ENCODE assay signal across 19 cellular contexts in the genomic region with DNA sequence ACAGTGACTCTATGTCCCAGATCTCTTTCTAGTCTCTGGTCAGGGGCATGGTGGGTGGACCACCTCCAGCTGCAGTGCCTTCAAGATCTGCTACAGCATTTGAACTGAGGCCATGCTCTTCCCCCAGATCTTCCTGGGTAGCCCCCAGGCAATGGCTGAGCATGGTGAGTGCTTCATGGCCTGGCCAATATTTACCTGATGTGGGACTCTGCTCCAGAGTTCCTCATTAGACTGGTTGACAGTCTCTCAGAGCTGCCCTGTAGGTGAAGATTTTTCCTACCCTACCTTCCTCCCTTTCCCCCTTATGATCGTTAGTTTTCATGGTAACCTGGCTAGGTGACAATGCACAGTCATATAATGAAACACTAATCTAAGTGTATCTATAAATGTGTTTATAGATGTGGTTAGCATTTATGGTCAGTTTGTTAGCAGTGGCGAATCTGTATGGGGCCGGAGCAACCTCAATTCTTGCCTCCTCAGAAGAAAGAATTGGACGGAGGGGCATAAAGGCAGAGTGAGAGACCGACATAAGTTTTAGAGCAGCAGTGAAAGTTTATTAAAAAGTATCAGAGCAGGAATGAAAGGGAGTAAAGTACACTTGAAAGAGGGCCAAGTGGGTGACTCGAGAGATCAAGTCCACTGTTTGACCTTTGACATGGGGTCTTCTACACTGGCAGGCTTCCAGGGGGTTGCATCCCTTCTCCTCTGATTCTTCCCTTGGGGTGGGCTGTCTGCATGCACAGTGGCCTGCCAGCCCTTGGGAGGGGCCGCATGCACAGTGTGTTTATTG.
DNase-seq lines count a peak whose midpoint lies in the region; ATAC-seq, FAIRE-seq and TF ChIP-seq lines count a peak whose summit lies in the region.
"Had no signal": no experiment of that assay in that cellular context is flagged by ENCODE, and none has a peak within 500 bp of the region (broad histone marks: within the 10 kb centered on the region; RNA-seq: fewer than 3 reads in every experiment).

No MANE protein-coding gene starts in this region.

- H3F3A ChIP-seq in Loucy (ENCODE audit: low read depth) = no peaks in the 10 kb centered on the region; the same call in 1 of the 2 replicates

- peaks cover 24 to 49% (median 46%) of the 10 kb centered on the region in 3 donors for H3K4me1 Mint-ChIP-seq in IgD-negative memory B cell
- peaks cover 59% of the 10 kb centered on the region for H3K4me1 Mint-ChIP-seq in stimulated activated memory B cell treated with anti-CD40 and anti-IgM and Interleukin-4, amounts not matched to agents 10 μg/mL and 1 μg/mL and 100 μg/mL, for 72 hours

- no peak for TF ChIP-seq RAD21 in H1 (IDR thresholded peaks at IDR 0.05 in 1 of 2, conservative IDR thresholded peaks at IDR 0.05 in 1 of 2; ENCODE audit: low read depth in 2 of 2, low read length in 2 of 2)

- H3K27ac Mint-ChIP-seq in IgD-negative memory B cell = peak overlapping the region in 2 of 3 donors; percentile 48 to 65
- H3K27ac Mint-ChIP-seq in stimulated activated memory B cell treated with anti-CD40 and anti-IgM and Interleukin-4, amounts not matched to agents 10 μg/mL and 1 μg/mL and 100 μg/mL, for 72 hours = peak overlapping the region; percentile 73
- H3K27ac Mint-ChIP-seq: CD4-positive, CD25-positive, alpha-beta regulatory T cell had no signal

- H3K4me3 Mint-ChIP-seq in IgD-negative memory B cell = no peak overlapping the region
- no peak overlapping the region for H3K4me3 Mint-ChIP-seq in stimulated activated memory B cell treated with anti-CD40 and anti-IgM and Interleukin-4, amounts not matched to agents 10 μg/mL and 1 μg/mL and 100 μg/mL, for 72 hours
- H3K4me3 Mint-ChIP-seq: CD4-positive, CD25-positive, alpha-beta regulatory T cell had no signal

- peak overlapping the region; percentile 11; the same call in 1 of the 2 replicates for H2BK5ac ChIP-seq in H1 (ENCODE audit: low read depth, low read length)

- H3K36me3 Mint-ChIP-seq in IgD-negative memory B cell = no peaks in the 10 kb centered on the region
- peaks cover 5% of the 10 kb centered on the region for H3K36me3 Mint-ChIP-seq in stimulated activated memory B cell treated with anti-CD40 and anti-IgM and Interleukin-4, amounts not matched to agents 10 μg/mL and 1 μg/mL and 100 μg/mL, for 72 hours

- H4K5ac ChIP-seq in H1 (ENCODE audit: insufficient read length, low read depth, low read length) = no peak overlapping the region

- peak overlapping the region; percentile 11 for H3K4me2 ChIP-seq in Loucy (ENCODE audit: low read depth, low read length, poor library complexity, severe bottlenecking)
- H3K4me2 ChIP-seq in H1 (ENCODE audit: insufficient read depth in 1 of 2, low read depth in 2 of 2, low read length in 2 of 2) = no peak overlapping the region

- no peaks in the 10 kb centered on the region; the same call in 1 of the 2 replicates for H3K23me2 ChIP-seq in H1 (ENCODE audit: low read depth, low read length)

- no peak overlapping the region for H3K27ac ChIP-seq in H1 (ENCODE audit: low read depth, low read length)
- H3K27ac ChIP-seq: GM23248, SJCRH30 had no signal

- H4K91ac ChIP-seq in H1 (replicated peaks; ENCODE audit: insufficient read length, low read length) = peak overlapping the region; percentile 0

- CTCF ChIA-PET in H1 (lab: Charles Lee; ENCODE audit: partially characterized antibody) = no interaction called here

- TF ChIP-seq CTCF in Loucy (conservative IDR thresholded peaks at IDR 0.05; ENCODE audit: low read length) (no peak), H1 (IDR thresholded peaks at IDR 0.05; ENCODE audit: control extremely low read depth in 1 of 3, insufficient read depth in 1 of 3, low read depth in 1 of 3, low read length in 3 of 3) (no peak)

- H2BK20ac ChIP-seq in H1 (ENCODE audit: low read length) = peak overlapping the region; percentile 91

- H2AK5ac ChIP-seq in H1 (ENCODE audit: low read depth, low read length) = no peak overlapping the region; the same call in 1 of the 2 replicates

- H2BK12ac ChIP-seq in H1 (ENCODE audit: low read depth, low read length) = peak overlapping the region; percentile 55; the same call in 1 of the 2 replicates

- no peak for ATAC-seq in stimulated activated memory B cell treated with anti-CD40 and anti-IgM and Interleukin-4, amounts not matched to agents 10 μg/mL and 1 μg/mL and 100 μg/mL, for 72 hours
- ATAC-seq in HG02759 (IDR thresholded peaks at IDR 0.05; ENCODE audit: unreplicated experiment) = no peak
- ATAC-seq: K562 had no signal

- no peak overlapping the region for H3K18ac ChIP-seq in H1 (ENCODE audit: extremely low read depth, low read length)

- H3K4me3 ChIP-seq in Loucy (ENCODE audit: low read length, poor library complexity, severe bottlenecking) = no peak overlapping the region
- H3K4me3 ChIP-seq in H1 (ENCODE audit: extremely low read depth in 1 of 4, insufficient read depth in 2 of 4, low read depth in 3 of 4, low read length in 4 of 4) = no peak overlapping the region
- H3K4me3 ChIP-seq: GM23248, K562, SJCRH30 had no signal

- H2BK120ac ChIP-seq in H1 (replicated peaks; ENCODE audit: low read depth, low read length) = peak overlapping the region; percentile 31

- no peaks in the 10 kb centered on the region for H3K27me3 ChIP-seq in Loucy (ENCODE audit: insufficient read depth, low read length, poor library complexity, severe bottlenecking)
- no peaks in the 10 kb centered on the region for H3K27me3 ChIP-seq in H1 (replicated peaks in 1 of 4; ENCODE audit: control insufficient read depth in 3 of 4, extremely low read depth in 1 of 4, insufficient read depth in 3 of 4, low read length in 3 of 4)
- H3K27me3 ChIP-seq: BE2C, SJCRH30 had no signal

- H4K20me1 ChIP-seq in Loucy (ENCODE audit: insufficient read depth, low read length, poor library complexity, severe bottlenecking) = no peaks in the 10 kb centered on the region
- no peaks in the 10 kb centered on the region for H4K20me1 ChIP-seq in H1 (replicated peaks in 1 of 2; ENCODE audit: control insufficient read depth in 1 of 2, insufficient read depth in 2 of 2, low read length in 2 of 2)

- H2AFZ ChIP-seq in Loucy (ENCODE audit: low read length) = no peak overlapping the region
- H2AFZ ChIP-seq in H1 (ENCODE audit: low read length) = no peak overlapping the region
- H2AFZ ChIP-seq: GM23248 had no signal

- POLR2A ChIA-PET in H1 (lab: Charles Lee; ENCODE audit: partially characterized antibody) = no interaction called here

- H3K14ac ChIP-seq in H1 (ENCODE audit: insufficient read length) = no peak overlapping the region

- no peaks in the 10 kb centered on the region for H3K79me1 ChIP-seq in H1 (ENCODE audit: low read depth, low read length)

- H3K4me1 ChIP-seq in Loucy (ENCODE audit: insufficient read depth, low read length, poor library complexity, severe bottlenecking) = peaks cover 66% of the 10 kb centered on the region
- H3K4me1 ChIP-seq in H1 (replicated peaks in 1 of 4; ENCODE audit: control insufficient read depth in 3 of 4, insufficient read depth in 4 of 4, low read length in 3 of 4) = peaks cover 0 to 5% (median 3%) of the 10 kb centered on the region in 4 experiments; a peak in 4 of 7 replicates
- H3K4me1 ChIP-seq: BE2C, SJCRH30 had no signal

- H3K4ac ChIP-seq in H1 (replicated peaks; ENCODE audit: insufficient read length, low read depth, low read length) = no peak overlapping the region

- no peak for TF ChIP-seq EP300 in H1 (IDR thresholded peaks at IDR 0.05; ENCODE audit: borderline replicate concordance in 1 of 2, low read depth in 2 of 2, low read length in 2 of 2)

- H3K9me2 ChIP-seq in Loucy (replicated peaks; ENCODE audit: low read depth, low read length) = no peaks in the 10 kb centered on the region

- no peaks in the 10 kb centered on the region for H3K9me3 Mint-ChIP-seq in IgD-negative memory B cell
- H3K9me3 Mint-ChIP-seq in stimulated activated memory B cell treated with anti-CD40 and anti-IgM and Interleukin-4, amounts not matched to agents 10 μg/mL and 1 μg/mL and 100 μg/mL, for 72 hours = peaks cover 3% of the 10 kb centered on the region

- H3K56ac ChIP-seq in H1 (replicated peaks; ENCODE audit: insufficient read length, low read depth, low read length) = no peak overlapping the region

- H3K36me3 ChIP-seq in Loucy (ENCODE audit: insufficient read depth, low read length) (no peaks in the 10 kb centered on the region), H1 (ENCODE audit: control insufficient read depth in 2 of 4, insufficient read depth in 4 of 4, low read length in 3 of 4) (peaks cover 0 to 13% (median 3%) of the 10 kb centered on the region in 4 experiments; a peak in 3 of 8 replicates)
- H3K36me3 ChIP-seq: BE2C, SJCRH30 had no signal

- no peak for TF ChIP-seq POLR2A in H1 (IDR thresholded peaks at IDR 0.05; ENCODE audit: control extremely low read depth in 1 of 2, low read depth in 2 of 2, low read length in 2 of 2)

- peaks cover 3% of the 10 kb centered on the region for H3K27me3 Mint-ChIP-seq in IgD-negative memory B cell
- no peaks in the 10 kb centered on the region for H3K27me3 Mint-ChIP-seq in stimulated activated memory B cell treated with anti-CD40 and anti-IgM and Interleukin-4, amounts not matched to agents 10 μg/mL and 1 μg/mL and 100 μg/mL, for 72 hours

- no peak for FAIRE-seq in H1 (lab: Jason Lieb, UNC)
- FAIRE-seq: K562 had no signal

- H3K9me3 ChIP-seq in Loucy (ENCODE audit: insufficient read depth, low read depth, low read length) = peaks cover 8% of the 10 kb centered on the region
- H3K9me3 ChIP-seq in H1 (ENCODE audit: insufficient read depth in 2 of 2, low read depth in 1 of 2, low read length in 1 of 2) = peaks cover 16 to 28% of the 10 kb centered on the region in 2 experiments
- H3K9me3 ChIP-seq: BE2C, SJCRH30 had no signal

- peak overlapping the region; percentile 31 for H3K9ac ChIP-seq in Loucy (ENCODE audit: low read depth, low read length, poor library complexity, severe bottlenecking)
- H3K9ac ChIP-seq in H1 (replicated peaks in 1 of 4; ENCODE audit: extremely low read depth in 1 of 4, low read depth in 3 of 4, low read length in 3 of 4) = no peak overlapping the region
- H3K9ac ChIP-seq: GM23248 had no signal

- DNase-seq in H1 (ENCODE audit: low read depth in 1 of 2, low spot score in 2 of 2) (no peak), AG20443 (ENCODE audit: low spot score) (no peak)
- no peak for DNase-seq in stimulated activated CD4-positive, alpha-beta T cell treated with anti-CD3 and anti-CD28 coated beads, Interleukin-4, amount 100 ng/mL, for 1 hour
- DNase-seq: BE2C; CD4-positive, CD25-positive, alpha-beta regulatory T cell; DMS 273 treated with DMSO at 0.1 percent for 48 hours; DND-41; GM23248; HCEC 1CT; NCI-H187; NCI-H2107; NCI-H510A; NCI-H82; SJCRH30 had no signal

- H3K23ac ChIP-seq in H1 (ENCODE audit: insufficient read length) = no peak overlapping the region

- no peak overlapping the region for H4K8ac ChIP-seq in H1 (ENCODE audit: extremely low read depth, insufficient read depth, low read length)

- 93% methylated on average over 7 of the region's 7 CpGs; no CpG with 5 or more reads in 1 of the 2 experiments for WGBS in H1 (ENCODE audit: extremely low coverage in 1 of 2, insufficient coverage in 1 of 2, insufficient read length in 1 of 2, insufficient replicate concordance in 2 of 2, low coverage in 1 of 2, low lambda C conversion rate in 2 of 2, missing lambda C conversion rate in 1 of 2), 2 experiments

- H3K79me2 ChIP-seq in Loucy (ENCODE audit: insufficient read depth, low read length) (no peaks in the 10 kb centered on the region), H1 (ENCODE audit: control insufficient read depth in 1 of 2, insufficient read depth in 2 of 2, low read length in 2 of 2) (no peaks in the 10 kb centered on the region)

- H2BK15ac ChIP-seq in H1 (ENCODE audit: low read length) = no peak overlapping the region; the same call in none of the 2 replicates
